In the genomic region with DNA sequence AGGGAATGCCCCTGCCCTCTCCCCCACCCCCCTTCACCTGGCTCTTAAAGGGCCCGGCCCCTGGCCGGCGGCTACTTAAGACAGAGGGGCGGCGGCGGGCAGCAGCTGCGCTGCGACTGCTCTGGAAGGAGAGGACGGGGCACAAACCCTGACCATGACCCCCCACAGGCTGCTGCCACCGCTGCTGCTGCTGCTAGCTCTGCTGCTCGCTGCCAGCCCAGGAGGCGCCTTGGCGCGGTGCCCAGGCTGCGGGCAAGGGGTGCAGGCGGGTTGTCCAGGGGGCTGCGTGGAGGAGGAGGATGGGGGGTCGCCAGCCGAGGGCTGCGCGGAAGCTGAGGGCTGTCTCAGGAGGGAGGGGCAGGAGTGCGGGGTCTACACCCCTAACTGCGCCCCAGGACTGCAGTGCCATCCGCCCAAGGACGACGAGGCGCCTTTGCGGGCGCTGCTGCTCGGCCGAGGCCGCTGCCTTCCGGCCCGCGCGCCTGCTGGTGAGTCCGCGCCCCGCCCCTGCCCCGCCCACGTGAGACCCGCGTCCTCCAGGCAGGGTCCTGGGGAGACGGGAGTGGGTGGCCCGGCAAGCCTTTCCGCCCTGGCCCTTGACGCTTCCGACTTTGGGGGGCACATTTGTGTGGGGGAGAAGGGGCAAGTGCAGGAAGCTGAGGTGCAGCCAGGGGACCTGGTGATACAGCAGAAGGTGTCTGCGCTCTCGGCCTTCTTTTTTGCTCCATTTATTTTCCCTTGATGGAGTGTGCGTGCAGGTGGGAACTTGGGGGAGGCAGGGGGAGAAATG, we compare ENCODE assay signal across 8 cellular contexts. TPM values are rescaled to one million over a fixed set of nuclear protein-coding genes. Genes with fewer than 3 reads are reported as not detected.
DNase-seq lines count a peak whose midpoint lies in the region; FAIRE-seq and TF ChIP-seq lines count a peak whose summit lies in the region.

A gene with protein sequence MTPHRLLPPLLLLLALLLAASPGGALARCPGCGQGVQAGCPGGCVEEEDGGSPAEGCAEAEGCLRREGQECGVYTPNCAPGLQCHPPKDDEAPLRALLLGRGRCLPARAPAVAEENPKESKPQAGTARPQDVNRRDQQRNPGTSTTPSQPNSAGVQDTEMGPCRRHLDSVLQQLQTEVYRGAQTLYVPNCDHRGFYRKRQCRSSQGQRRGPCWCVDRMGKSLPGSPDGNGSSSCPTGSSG (plus strand): TSS at position 104 of the 790 bp plus-strand sequence. CDS start 51 bp downstream, at position 155.

- DNase-seq in AG04450 (ENCODE audit: low read depth, low spot score): no peak
- DNase-seq in GM19239 (ENCODE audit: insufficient read length, low spot score): peak; percentile 57
- peak; percentile 48 for DNase-seq in NCI-H345 treated with DMSO at 0.1 percent for 48 hours (lab: John Stamatoyannopoulos, UW; ENCODE audit: unreplicated experiment)
- peak; percentile 84 for DNase-seq in activated CD8-positive, alpha-beta memory T cell treated with anti-CD3 and anti-CD28 coated beads, Interleukin-2, amount 50 U/mL, for 48 hours
- DNase-seq in endothelial cell of umbilical vein (ENCODE audit: low read depth, low spot score): peak; percentile 45
- DNase-seq in stimulated activated naive CD4-positive, alpha-beta T cell treated with Interleukin-2 at 50 U/mL for 16 hours (lab: John Stamatoyannopoulos, UW): peak; percentile 56
- no peak for DNase-seq in globus pallidus (ENCODE audit: low spot score)

- no peaks in the 10 kb centered on the region for H3K79me2 ChIP-seq in endothelial cell of umbilical vein (ENCODE audit: control insufficient read depth, insufficient read depth, low read length)

- peak within 1 kb of the TSS; percentile 77 for H3K4me3 ChIP-seq in AG04450 (ENCODE audit: low read depth, low read length)
- peak within 1 kb of the TSS; percentile 43 to 50 (median 48) for H3K4me3 ChIP-seq in endothelial cell of umbilical vein (replicated peaks in 1 of 3; ENCODE audit: insufficient read depth in 1 of 3, low read depth in 1 of 3, low read length in 3 of 3)
- H3K4me3 ChIP-seq in mucosa of rectum (ENCODE audit: low read length in 2 of 2): peak within 1 kb of the TSS; percentile 67 to 74

- peak within 1 kb of the TSS; percentile 99 for H2AFZ ChIP-seq in endothelial cell of umbilical vein (ENCODE audit: low read depth, low read length)

- POLR2A ChIA-PET in AG04450 (lab: Yijun Ruan, JAX): interaction anchor here (0.6 to 3.6 kb wide), 9 partner anchors 18 to 230 kb away, joined by 3 to 64 read pairs (median 4); a partner anchor contains a TSS
- POLR2A ChIA-PET in endothelial cell of umbilical vein (lab: Charles Lee): interaction anchor here (0.6 to 2.2 kb wide), 4 partner anchors 19 to 46 kb away, joined by 4 to 10 read pairs (median 7); a partner anchor contains a TSS

- dilution Hi-C loops in endothelial cell of umbilical vein (cut with MboI; ENCODE audit: extremely low pct_ligation_motif_present, low sequenced_read_pairs): no loop called here

- no TSS peak for BruUV-seq in endothelial cell of umbilical vein (replicated peaks; lab: Mats Ljungman, UMichigan)

- H4K20me1 ChIP-seq in endothelial cell of umbilical vein (replicated peaks; ENCODE audit: control insufficient read depth, extremely low read depth, insufficient read depth, low read length): no peaks in the 10 kb centered on the region

- peak; percentile 72 for FAIRE-seq in GM19239 (lab: Jason Lieb, UNC)
- FAIRE-seq in endothelial cell of umbilical vein (lab: Jason Lieb, UNC): peak; percentile 40

- H3K36me3 ChIP-seq in endothelial cell of umbilical vein (ENCODE audit: control insufficient read depth in 2 of 2, extremely low read depth in 1 of 2, insufficient read depth in 2 of 2, low read length in 2 of 2) (no peaks in the 10 kb centered on the region), mucosa of rectum (ENCODE audit: control insufficient read depth in 2 of 2, insufficient read depth in 2 of 2, low read length in 2 of 2) (no peaks in the 10 kb centered on the region)

- no peaks in the 10 kb centered on the region for H3K9me1 ChIP-seq in endothelial cell of umbilical vein (replicated peaks; ENCODE audit: control insufficient read depth, extremely low read depth, insufficient read depth, low read length)

- H3K27me3 ChIP-seq in AG04450 (ENCODE audit: control insufficient read depth, insufficient read depth, low read length) (no peaks in the 10 kb centered on the region), endothelial cell of umbilical vein (ENCODE audit: control insufficient read depth in 2 of 2, insufficient read depth in 2 of 2, low read length in 2 of 2) (no peaks in the 10 kb centered on the region), mucosa of rectum (ENCODE audit: control insufficient read depth in 2 of 2, insufficient read depth in 2 of 2, low read length in 2 of 2) (peaks cover 7 to 9% of the 10 kb centered on the region in 2 donors)

- TF ChIP-seq POLR2A in endothelial cell of umbilical vein (IDR thresholded peaks at IDR 0.05; ENCODE audit: low read depth, low read length): peak; percentile 75

- intact Hi-C loops in endothelial cell of umbilical vein (cut with micrococcal nuclease): loop anchor here (5.0 kb wide), 1 partner anchor 45 kb away; a partner anchor contains a TSS

- CTCF ChIA-PET in AG04450 (lab: Charles Lee): interaction anchor here (0.6 to 7.0 kb wide), 10 partner anchors 12 to 662 kb away, joined by 3 to 120 read pairs (median 4); a partner anchor contains a TSS
- CTCF ChIA-PET in endothelial cell of umbilical vein (lab: Charles Lee): interaction anchor here (0.7 to 10.8 kb wide), 6 partner anchors 11 to 100 kb away, joined by 3 to 463 read pairs (median 4); a partner anchor contains a TSS

- TF ChIP-seq CTCF in AG04450 (IDR thresholded peaks at IDR 0.05; ENCODE audit: low read depth, low read length): no peak
- no peak for TF ChIP-seq CTCF in endothelial cell of umbilical vein (IDR thresholded peaks at IDR 0.05; ENCODE audit: extremely low read depth in 1 of 2, insufficient read depth in 1 of 2, low read depth in 1 of 2, low read length in 2 of 2)

- H3K9ac ChIP-seq in endothelial cell of umbilical vein (replicated peaks; ENCODE audit: extremely low read depth, insufficient read depth, low read length) (peak within 1 kb of the TSS; percentile 8), mucosa of rectum (ENCODE audit: low read depth in 1 of 2, low read length in 2 of 2) (peak within 1 kb of the TSS; percentile 52 to 70)

- H3K4me1 ChIP-seq in endothelial cell of umbilical vein (ENCODE audit: control insufficient read depth, extremely low read depth, insufficient read depth, low read length) (peaks cover 27% of the 10 kb centered on the region), mucosa of rectum (ENCODE audit: control insufficient read depth in 2 of 2, insufficient read depth in 2 of 2, low read length in 2 of 2) (peaks cover 21 to 28% of the 10 kb centered on the region in 2 donors)

- H3K27ac ChIP-seq in AG04450 (ENCODE audit: low read depth, low read length) (peak within 1 kb of the TSS; percentile 91), endothelial cell of umbilical vein (ENCODE audit: insufficient read depth, low read depth, low read length) (peak within 1 kb of the TSS; percentile 50), mucosa of rectum (ENCODE audit: low read depth in 2 of 2, low read length in 2 of 2) (peak within 1 kb of the TSS; percentile 77 to 86)

- H3K4me2 ChIP-seq in endothelial cell of umbilical vein (ENCODE audit: insufficient read depth, low read length): peak within 1 kb of the TSS; percentile 56

- H3K9me3 ChIP-seq in AG04450 (ENCODE audit: control insufficient read depth, insufficient read depth, low read length): no peaks in the 10 kb centered on the region
- H3K9me3 ChIP-seq in endothelial cell of umbilical vein (replicated peaks; ENCODE audit: control insufficient read depth, insufficient read depth, low read length): no peaks in the 10 kb centered on the region
- H3K9me3 ChIP-seq in mucosa of rectum (ENCODE audit: control insufficient read depth in 2 of 2, low read length in 2 of 2): no peaks in the 10 kb centered on the region

TF ChIP-seq in endothelial cell of umbilical vein, 7 proteins besides CTCF, POLR2A, EP300 and RAD21:
- peak; percentile 54 for TF ChIP-seq POLR2AphosphoS5 (IDR thresholded peaks at IDR 0.05; ENCODE audit: insufficient read depth, low read depth, low read length)
- TF ChIP-seq, protein P1, sequence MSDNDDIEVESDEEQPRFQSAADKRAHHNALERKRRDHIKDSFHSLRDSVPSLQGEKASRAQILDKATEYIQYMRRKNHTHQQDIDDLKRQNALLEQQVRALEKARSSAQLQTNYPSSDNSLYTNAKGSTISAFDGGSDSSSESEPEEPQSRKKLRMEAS (IDR thresholded peaks at IDR 0.05; ENCODE audit: insufficient read depth, insufficient read length): no peak

RNA-seq across cellular contexts. Expression of the gene that starts here (rescaled TPM):
- polyA plus RNA-seq in AG04450 (2011; rRNA removed): 182 and 274 TPM in 2 replicates
- polyA minus RNA-seq in AG04450 (2011; rRNA and poly(A)+ RNA removed): 61.6 and 95.6 TPM in 2 replicates
- total RNA-seq in endothelial cell of umbilical vein: 11.6 and 14.1 TPM in 2 replicates
- polyA plus RNA-seq in endothelial cell of umbilical vein: 18.2 TPM in 2 replicates
- polyA plus RNA-seq in endothelial cell of umbilical vein (2011; cell fraction: cytosol; rRNA removed): 13.8 and 17.0 TPM in 2 replicates
- polyA plus RNA-seq in endothelial cell of umbilical vein (2011; cell fraction: nucleus; rRNA removed): 4.4 and 4.9 TPM in 2 replicates
- polyA plus RNA-seq in endothelial cell of umbilical vein (2012): 8.8 and 16.2 TPM in 2 replicates
- 4.0 and 11.3 TPM in 2 replicates for polyA minus RNA-seq in endothelial cell of umbilical vein
- polyA minus RNA-seq in endothelial cell of umbilical vein (2011; cell fraction: cytosol; rRNA and poly(A)+ RNA removed): 25.2 TPM
- polyA minus RNA-seq in endothelial cell of umbilical vein (2011; cell fraction: nucleus; rRNA and poly(A)+ RNA removed): 1.4 and 1.6 TPM in 2 replicates

Comparison
In these comparisons a context has a peak if more than half of its experiments do, and no peak if none do; other contexts are left out.
1. DNase-seq: peak in GM19239 (single experiment), NCI-H345 treated with DMSO at 0.1 percent for 48 hours (single experiment), activated CD8-positive, alpha-beta memory T cell treated with anti-CD3 and anti-CD28 coated beads, Interleukin-2, amount 50 U/mL, for 48 hours (single experiment), endothelial cell of umbilical vein (single experiment) and stimulated activated naive CD4-positive, alpha-beta T cell treated with Interleukin-2 at 50 U/mL for 16 hours (single experiment); none in AG04450 (single experiment) and globus pallidus (single experiment).
2. Peak in every context shown above with its lines, with median percentiles within 50 percentile points of each other: H3K27ac ChIP-seq and H3K4me3 ChIP-seq.